Comparison of ENCODE assay signal across 8 cellular contexts in the genomic region with DNA sequence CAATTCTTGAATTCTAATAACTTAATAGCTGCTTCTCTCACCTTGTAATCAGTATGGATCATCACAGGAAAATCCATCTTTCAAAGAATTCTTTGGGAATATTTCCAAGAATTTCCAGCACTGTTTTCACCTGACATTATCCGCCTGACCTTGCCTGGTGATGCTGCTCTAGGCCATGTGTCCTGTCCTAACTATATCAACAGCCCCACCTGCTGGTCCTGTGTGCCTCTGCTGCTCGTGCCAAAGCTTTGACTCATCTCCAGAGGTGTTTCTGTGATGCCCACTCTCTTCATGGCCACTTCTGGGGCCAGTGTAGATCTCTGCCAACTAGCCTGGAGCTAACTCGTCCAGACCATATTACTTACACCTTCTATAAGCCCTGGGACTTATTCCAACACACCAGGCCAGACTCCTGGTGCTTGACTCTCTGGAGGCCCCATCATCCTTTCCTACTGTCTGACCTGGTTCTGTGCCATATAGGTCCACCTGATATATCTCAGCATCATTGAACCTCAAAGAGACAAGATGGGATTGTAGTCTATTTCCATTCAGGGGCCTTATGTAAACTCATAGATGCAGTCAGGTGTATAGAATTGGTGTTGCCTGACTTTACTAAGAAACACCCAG.
DNase-seq lines count a peak whose midpoint lies in the region; ATAC-seq and TF ChIP-seq lines count a peak whose summit lies in the region.

No MANE protein-coding gene starts in this region.

- H3K9me3 Mint-ChIP-seq in CD14-positive monocyte: no peaks in the 10 kb centered on the region

- POLR2A ChIA-PET in IMR-90 (lab: Charles Lee; ENCODE audit: unreplicated experiment): no interaction called here

- TF ChIP-seq POLR2A in IMR-90 (IDR thresholded peaks at IDR 0.05; ENCODE audit: low read depth, low read length): no peak
- no peak for TF ChIP-seq POLR2A in prostate gland (IDR thresholded peaks at IDR 0.05)

- ATAC-seq in GM19452 (IDR thresholded peaks at IDR 0.05; ENCODE audit: unreplicated experiment) (peak; percentile 68), IMR-90 (ENCODE audit: low read depth) (peak; percentile 90)

- no peak overlapping the region for H3K4me2 ChIP-seq in IMR-90 (ENCODE audit: low read depth, low read length)

- no peak overlapping the region for H2BK5ac ChIP-seq in IMR-90 (ENCODE audit: low read depth, low read length, poor library complexity, severe bottlenecking)

- peaks cover 1 to 11% (median 5%) of the 10 kb centered on the region in 3 donors for H3K27me3 Mint-ChIP-seq in CD14-positive monocyte (ENCODE audit: low read depth in 3 of 3)

- TF ChIP-seq RAD21 in IMR-90 (IDR thresholded peaks at IDR 0.05; ENCODE audit: low read length): peak; percentile 76

- BruUV-seq in IMR-90 (replicated peaks; lab: Mats Ljungman, UMichigan): no TSS peak

- dilution Hi-C loops in IMR-90 (cut with HindIII; ENCODE audit: low sequenced_read_pairs, unreplicated experiment): no loop called here

- H2AK5ac ChIP-seq in IMR-90 (ENCODE audit: low read depth, low read length): no peak overlapping the region

- no peak overlapping the region for H2BK120ac ChIP-seq in IMR-90 (ENCODE audit: low read depth, low read length)

- H4K5ac ChIP-seq in IMR-90 (ENCODE audit: low read depth, low read length): no peak overlapping the region

- TF ChIP-seq CTCF in IMR-90 (conservative IDR thresholded peaks at IDR 0.05; ENCODE audit: low read depth, low read length) (peak; percentile 78), prostate gland (IDR thresholded peaks at IDR 0.05) (peak; percentile 31 to 70 (median 46)), CD14-positive monocyte (IDR thresholded peaks at IDR 0.05) (no peak)

- H3K4ac ChIP-seq in IMR-90 (ENCODE audit: low read depth, low read length): no peak overlapping the region

- H4K20me1 ChIP-seq in IMR-90 (ENCODE audit: insufficient read depth, low read length): peaks cover 6% of the 10 kb centered on the region; the same call in 1 of the 2 replicates

- H3K27ac Mint-ChIP-seq in CD14-positive monocyte: peak overlapping the region in 1 of 7 donors; percentile 3

- no peak overlapping the region for H2BK20ac ChIP-seq in IMR-90 (ENCODE audit: low read depth, low read length)

- H3K79me1 ChIP-seq in IMR-90 (ENCODE audit: low read depth in 1 of 2, low read length in 2 of 2): peaks cover 0 to 19% of the 10 kb centered on the region in 2 experiments; a peak in 3 of 4 replicates

- H3K4me3 ChIP-seq in IMR-90 (ENCODE audit: insufficient read depth, low read depth, low read length) (no peak overlapping the region), prostate gland (no peak overlapping the region)

- no peak overlapping the region for H3K4me3 Mint-ChIP-seq in CD14-positive monocyte

- no peak overlapping the region for H3K14ac ChIP-seq in IMR-90 (replicated peaks; ENCODE audit: low read depth, low read length)

- CTCF ChIA-PET in IMR-90 (lab: Yijun Ruan, JAX): interaction anchor here (0.6 kb wide), 1 partner anchor 454 kb away, joined by 3 read pairs; no protein-coding TSS in a partner anchor

- H3K36me3 ChIP-seq in IMR-90 (ENCODE audit: control insufficient read depth, insufficient read depth, low read length) (peaks cover 3% of the 10 kb centered on the region; the same call in 1 of the 2 replicates), prostate gland (no peaks in the 10 kb centered on the region)

- H3K36me3 Mint-ChIP-seq in CD14-positive monocyte: no peaks in the 10 kb centered on the region

- H3K9ac ChIP-seq in IMR-90 (ENCODE audit: low read depth, low read length): no peak overlapping the region

- peaks cover 11% of the 10 kb centered on the region for H3K9me1 ChIP-seq in IMR-90 (ENCODE audit: insufficient read depth, low read length)

- no peak overlapping the region for H4K91ac ChIP-seq in IMR-90 (ENCODE audit: insufficient read depth, low read depth, low read length)

- 33% methylated on average over 2 of the region's 3 CpGs; no CpG with 5 or more reads in 1 of the 2 experiments for WGBS in IMR-90 (ENCODE audit: extremely low coverage in 2 of 2, insufficient read length in 1 of 2), 2 experiments
- WGBS in prostate gland: 49% methylated on average over 3 of the region's 3 CpGs

- H3K9me3 ChIP-seq in IMR-90 (ENCODE audit: control insufficient read depth, insufficient read depth, low read length) (no peaks in the 10 kb centered on the region), prostate gland (no peaks in the 10 kb centered on the region)

- H3K23ac ChIP-seq in IMR-90 (ENCODE audit: low read depth, low read length): no peak overlapping the region

- H2BK15ac ChIP-seq in IMR-90 (ENCODE audit: low read depth, low read length): no peak overlapping the region

- no peak overlapping the region for H2AFZ ChIP-seq in IMR-90 (replicated peaks; ENCODE audit: low read length, poor library complexity)

- no peak overlapping the region for H3K18ac ChIP-seq in IMR-90 (ENCODE audit: low read depth, low read length)

- no peak overlapping the region for H3K56ac ChIP-seq in IMR-90 (ENCODE audit: extremely low read depth, insufficient read depth, low read length)

- H3K27me3 ChIP-seq in IMR-90 (ENCODE audit: control insufficient read depth, insufficient read depth, low read length) (no peaks in the 10 kb centered on the region), prostate gland (replicated peaks; ENCODE audit: insufficient read depth) (no peaks in the 10 kb centered on the region)

- H3K4me1 ChIP-seq in IMR-90 (ENCODE audit: control insufficient read depth, insufficient read depth, low read length): no peaks in the 10 kb centered on the region; the same call in 1 of the 2 replicates
- no peaks in the 10 kb centered on the region for H3K4me1 ChIP-seq in prostate gland (replicated peaks)

- H2AK9ac ChIP-seq in IMR-90 (replicated peaks; ENCODE audit: low read depth, low read length, poor library complexity): no peak overlapping the region

- DNase-seq in COLO668 (lab: John Stamatoyannopoulos, UW; ENCODE audit: unreplicated experiment): peak; percentile 56
- peak; percentile 67 for DNase-seq in IMR-90
- DNase-seq in SHP77 treated with DMSO at 0.1 percent for 48 hours (lab: John Stamatoyannopoulos, UW): peak; percentile 28
- DNase-seq in activated naive CD4-positive, alpha-beta T cell (lab: John Stamatoyannopoulos, UW): peak in 3 of 4 experiments; percentile 3 to 43 (median 7)
- DNase-seq in glomerular visceral epithelial cell (ENCODE audit: extremely low spot score): peak; percentile 87
- peak; percentile 40 for DNase-seq in prostate gland (ENCODE audit: low spot score)
- no peak for DNase-seq in CD14-positive monocyte (ENCODE audit: low spot score)

- in situ Hi-C loops in IMR-90 (cut with MboI; ENCODE audit: low sequenced_read_pairs): no loop called here

- H4K8ac ChIP-seq in IMR-90 (ENCODE audit: low read depth in 2 of 2, low read length in 2 of 2): no peak overlapping the region

- no peaks in the 10 kb centered on the region for H3K4me1 Mint-ChIP-seq in CD14-positive monocyte

- intact Hi-C loops in IMR-90 (cut with micrococcal nuclease): loop anchor here (2.0 kb wide), 1 partner anchor 205 kb away; a partner anchor contains a TSS
- intact Hi-C loops in prostate gland (cut with DNase I): loop anchor here (5.0 to 10.0 kb wide), 2 partner anchors 211 to 453 kb away; no protein-coding TSS in a partner anchor
- intact Hi-C loops in CD14-positive monocyte (cut with micrococcal nuclease): no loop called here

- no peak overlapping the region for H3K27ac ChIP-seq in IMR-90 (ENCODE audit: insufficient read depth, low read length)
- H3K27ac ChIP-seq in prostate gland: no peak overlapping the region

TF ChIP-seq in IMR-90, 13 proteins besides CTCF, POLR2A, EP300 and RAD21:
- no peak for TF ChIP-seq RFX5 (IDR thresholded peaks at IDR 0.05; ENCODE audit: low read depth, low read length)
- TF ChIP-seq RCOR1 (IDR thresholded peaks at IDR 0.05; ENCODE audit: insufficient replicate concordance, low read length): no peak
- TF ChIP-seq MAZ (IDR thresholded peaks at IDR 0.05; ENCODE audit: borderline replicate concordance, low read depth, low read length): no peak
- TF ChIP-seq BHLHE40 (IDR thresholded peaks at IDR 0.05; ENCODE audit: low read depth, low read length): peak; percentile 68; the same call in 1 of the 2 replicates
- TF ChIP-seq, protein P1, sequence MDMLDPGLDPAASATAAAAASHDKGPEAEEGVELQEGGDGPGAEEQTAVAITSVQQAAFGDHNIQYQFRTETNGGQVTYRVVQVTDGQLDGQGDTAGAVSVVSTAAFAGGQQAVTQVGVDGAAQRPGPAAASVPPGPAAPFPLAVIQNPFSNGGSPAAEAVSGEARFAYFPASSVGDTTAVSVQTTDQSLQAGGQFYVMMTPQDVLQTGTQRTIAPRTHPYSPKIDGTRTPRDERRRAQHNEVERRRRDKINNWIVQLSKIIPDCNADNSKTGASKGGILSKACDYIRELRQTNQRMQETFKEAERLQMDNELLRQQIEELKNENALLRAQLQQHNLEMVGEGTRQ (IDR thresholded peaks at IDR 0.05; ENCODE audit: low read depth, low read length): no peak
- no peak for TF ChIP-seq CEBPB (IDR thresholded peaks at IDR 0.05; ENCODE audit: low read depth, low read length)
- TF ChIP-seq, protein P2, sequence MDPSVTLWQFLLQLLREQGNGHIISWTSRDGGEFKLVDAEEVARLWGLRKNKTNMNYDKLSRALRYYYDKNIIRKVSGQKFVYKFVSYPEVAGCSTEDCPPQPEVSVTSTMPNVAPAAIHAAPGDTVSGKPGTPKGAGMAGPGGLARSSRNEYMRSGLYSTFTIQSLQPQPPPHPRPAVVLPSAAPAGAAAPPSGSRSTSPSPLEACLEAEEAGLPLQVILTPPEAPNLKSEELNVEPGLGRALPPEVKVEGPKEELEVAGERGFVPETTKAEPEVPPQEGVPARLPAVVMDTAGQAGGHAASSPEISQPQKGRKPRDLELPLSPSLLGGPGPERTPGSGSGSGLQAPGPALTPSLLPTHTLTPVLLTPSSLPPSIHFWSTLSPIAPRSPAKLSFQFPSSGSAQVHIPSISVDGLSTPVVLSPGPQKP (IDR thresholded peaks at IDR 0.05; ENCODE audit: borderline replicate concordance, low read depth, low read length): no peak
- TF ChIP-seq SMC3 (IDR thresholded peaks at IDR 0.05; ENCODE audit: low read depth, low read length): peak; percentile 69
- no peak for TF ChIP-seq NFE2L2 (IDR thresholded peaks at IDR 0.05; ENCODE audit: low read depth, low read length)
- TF ChIP-seq MAFK (IDR thresholded peaks at IDR 0.05; ENCODE audit: low read depth, low read length): no peak

Comparison
In these comparisons a context has a peak if more than half of its experiments do, and no peak if none do; other contexts are left out.
1. intact Hi-C loops: an anchor here in IMR-90 (2.0 kb wide) and prostate gland (5.0 to 10.0 kb wide); none called in CD14-positive monocyte.